Comparison of ENCODE assay signal across 28 cellular contexts in genomic region chr15:34659056-34659455, GRCh38.
"Had no signal": no experiment of that assay in that cellular context is flagged by ENCODE, and none has a peak within 500 bp of the region (broad histone marks: within the 10 kb centered on the region; RNA-seq: fewer than 3 reads in every experiment).

No MANE protein-coding gene starts in this region.

- H3K36me3 ChIP-seq: colonic mucosa, esophagus squamous epithelium, gastrocnemius medialis, heart right ventricle, left lung, lower lobe of right lung had no signal

- H3K27ac Mint-ChIP-seq: dendritic cell treated with granulocyte-macrophage colony-stimulating factor and Interleukin-4, amounts not matched to agents 40 ng/mL and 50 ng/mL, for 4 days; effector memory CD8-positive, alpha-beta T cell; endodermal cell; mesothelial cell of epicardium; naive B cell had no signal

- H3K4me3 ChIP-seq: colonic mucosa, esophagus squamous epithelium, gastrocnemius medialis, heart right ventricle, left lung, lower lobe of right lung, mucosa of descending colon had no signal

- ATAC-seq: effector memory CD8-positive, alpha-beta T cell; esophagus mucosa; gastrocnemius medialis; heart right ventricle; left cardiac atrium; left lung; left ventricle myocardium superior; lower lobe of right lung; mucosa of descending colon had no signal

- H3K4me1 Mint-ChIP-seq: mesothelial cell of epicardium, naive B cell had no signal

- H3K9me3 ChIP-seq: colonic mucosa, esophagus squamous epithelium, gastrocnemius medialis, heart right ventricle, left lung, lower lobe of right lung, mucosa of descending colon had no signal

- H3K27me3 ChIP-seq: colonic mucosa, gastrocnemius medialis, left lung had no signal

- H3K4me3 Mint-ChIP-seq: dendritic cell treated with granulocyte-macrophage colony-stimulating factor and Interleukin-4, amounts not matched to agents 40 ng/mL and 50 ng/mL, for 4 days; effector memory CD8-positive, alpha-beta T cell; endodermal cell; mesothelial cell of epicardium; naive B cell had no signal

- DNase-seq: colonic mucosa; cortex of kidney; effector CD8-positive, alpha-beta T cell; effector memory CD8-positive, alpha-beta T cell; endodermal cell; erythroblast; esophagus squamous epithelium; foreskin fibroblast; foreskin melanocyte; gastrocnemius medialis; glutamatergic neuron; head of caudate nucleus; heart right ventricle; hippocampal formation; left cardiac atrium; left lung; left ventricle myocardium superior; lower lobe of right lung; mesenchymal stem cell; mucosa of descending colon; naive B cell had no signal

- FAIRE-seq: endometrium, islet of Langerhans, keratinocyte had no signal

- H3K9me3 Mint-ChIP-seq: dendritic cell treated with granulocyte-macrophage colony-stimulating factor and Interleukin-4, amounts not matched to agents 40 ng/mL and 50 ng/mL, for 4 days; effector memory CD8-positive, alpha-beta T cell; endodermal cell had no signal

- H3K36me3 Mint-ChIP-seq: mesothelial cell of epicardium, naive B cell had no signal

- H3K27ac ChIP-seq: colonic mucosa, epithelial cell of prostate, esophagus squamous epithelium, gastrocnemius medialis, heart right ventricle, left lung, lower lobe of right lung had no signal

- H3K4me1 ChIP-seq: colonic mucosa, esophagus squamous epithelium, gastrocnemius medialis, heart right ventricle, left lung, lower lobe of right lung had no signal
